In genomic region chr20:63009044-63009961, GRCh38 we compare ENCODE assay signal across 8 cellular contexts. TPM values are rescaled to one million over a fixed set of nuclear protein-coding genes. Genes with fewer than 3 reads are reported as not detected.
A peak's percentile ranks its signal among the peaks of the same experiment; 100 is the strongest.
DNase-seq lines count a peak whose midpoint lies in the region; ATAC-seq and TF ChIP-seq lines count a peak whose summit lies in the region.

No MANE protein-coding gene starts in this region.

- H3K9me2 ChIP-seq in OCI-LY1 (ENCODE audit: low read depth, low read length): no peaks in the 10 kb centered on the region

- ATAC-seq in GM19467 (IDR thresholded peaks at IDR 0.05; ENCODE audit: unreplicated experiment) (peak; percentile 50), esophagus mucosa (peak; percentile 75)

- no peaks in the 10 kb centered on the region for H4K20me1 ChIP-seq in OCI-LY1 (ENCODE audit: insufficient read depth, low read length)

- H3K9me3 ChIP-seq in OCI-LY1 (ENCODE audit: low read length) (peaks cover 21% of the 10 kb centered on the region), stomach (peaks cover 0 to 20% (median 9%) of the 10 kb centered on the region in 4 donors)

- H3K27ac Mint-ChIP-seq in nephron progenitor cell: no peak overlapping the region

- H3K9me3 Mint-ChIP-seq in nephron progenitor cell: peaks cover 25% of the 10 kb centered on the region

- H3K4me3 Mint-ChIP-seq in nephron progenitor cell: peak overlapping the region; percentile 52

- TF ChIP-seq CTCF in OCI-LY1 (IDR thresholded peaks at IDR 0.05; ENCODE audit: low read length) (peak; percentile 83), nephron progenitor cell (IDR thresholded peaks at IDR 0.05) (peak; percentile 88), stomach (IDR thresholded peaks at IDR 0.05) (peak in 5 of 7 experiments; percentile 86 to 95 (median 89))

- peaks cover 12% of the 10 kb centered on the region for H3K36me3 Mint-ChIP-seq in nephron progenitor cell (ENCODE audit: low read depth)

- 0 to 11% (median 6%) methylated on average over 16 to 54 of the region's 54 CpGs for WGBS in stomach, 5 donors

- intact Hi-C loops in stomach (cut with DNase I; ENCODE audit: low total_unique reads): loop anchor here (2.0 to 10.0 kb wide), 3 partner anchors 37 to 135 kb away; no protein-coding TSS in a partner anchor

- H3K4me1 ChIP-seq in OCI-LY1 (ENCODE audit: insufficient read depth, low read length, severe bottlenecking) (peaks cover 21% of the 10 kb centered on the region), stomach (peaks cover 18 to 53% (median 49%) of the 10 kb centered on the region in 4 donors)

- peak overlapping the region; percentile 56 for H3K4me2 ChIP-seq in OCI-LY1 (ENCODE audit: low read length)

- peak; percentile 92 for DNase-seq in D341Med (ENCODE audit: low spot score)
- peak; percentile 20 for DNase-seq in HS-27A (ENCODE audit: low read depth)
- DNase-seq in activated T-cell treated with anti-CD3 and anti-CD28 coated beads for 1 hour (ENCODE audit: low read depth): peak; percentile 83
- DNase-seq in nephron progenitor cell: peak; percentile 91
- peak; percentile 78 for DNase-seq in stomach

- H3K27me3 ChIP-seq in OCI-LY1 (ENCODE audit: insufficient read depth, low read length) (peaks cover 29% of the 10 kb centered on the region; the same call in 1 of the 2 replicates), stomach (peaks cover 55 to 100% (median 98%) of the 10 kb centered on the region in 3 donors)

- no peaks in the 10 kb centered on the region for H3K79me2 ChIP-seq in OCI-LY1 (ENCODE audit: insufficient read depth, low read length)

- peaks cover 36% of the 10 kb centered on the region for H3K4me1 Mint-ChIP-seq in nephron progenitor cell

- H3K4me3 ChIP-seq in OCI-LY1 (ENCODE audit: low read depth, low read length, poor library complexity, severe bottlenecking) (peak overlapping the region; percentile 20), stomach (peak overlapping the region in 1 of 4 donors; percentile 31)

- H2AFZ ChIP-seq in OCI-LY1 (ENCODE audit: low read length): no peak overlapping the region

- no peak overlapping the region for H3K9ac ChIP-seq in OCI-LY1 (ENCODE audit: low read length)

- H3K27me3 Mint-ChIP-seq in nephron progenitor cell (ENCODE audit: low read depth, poor library complexity): peaks cover 94% of the 10 kb centered on the region

- TF ChIP-seq EP300 in stomach (IDR thresholded peaks at IDR 0.05): no peak

- H3K27ac ChIP-seq in OCI-LY1 (ENCODE audit: low read depth, low read length, poor library complexity, severe bottlenecking) (no peak overlapping the region), stomach (no peak overlapping the region)

- TF ChIP-seq POLR2A in stomach (IDR thresholded peaks at IDR 0.05): no peak

- no peaks in the 10 kb centered on the region for H3F3A ChIP-seq in OCI-LY1 (ENCODE audit: insufficient read depth, low read length)

- H3K36me3 ChIP-seq in OCI-LY1 (ENCODE audit: insufficient read depth, low read length) (peaks cover 3% of the 10 kb centered on the region; the same call in 1 of the 2 replicates), stomach (no peaks in the 10 kb centered on the region)

RNA-seq across cellular contexts. Expression of gene BHLHE23, which starts 2.5 kb away (rescaled TPM):
- total RNA-seq in esophagus mucosa (not detected), stomach (under 1 TPM in 1 of 5 donors, not detected in 4; 0.55 TPM)
- polyA plus RNA-seq in stomach: not detected

RNA-seq across cellular contexts. Expression of gene SLC17A9, which starts 56.8 kb away (rescaled TPM):
- total RNA-seq in esophagus mucosa (0.76 TPM), stomach (10 to 100 TPM in 4 of 5 donors, 1 to 10 TPM in 1; 9.0 to 76.4 (median 18.7) TPM)
- polyA plus RNA-seq in stomach: 1 to 10 TPM; 1.1 to 10.0 (median 5.8) TPM

Comparison
In these comparisons a context has a peak if more than half of its experiments do, and no peak if none do; other contexts are left out.
1. DNase-seq: peak in every context shown above with its lines; median percentile 92 in D341Med; 91 in nephron progenitor cell; 83 in activated T-cell treated with anti-CD3 and anti-CD28 coated beads for 1 hour; 78 in stomach; 20 in HS-27A.